Comparison of ENCODE assay signal across 17 cellular contexts in the genomic region with DNA sequence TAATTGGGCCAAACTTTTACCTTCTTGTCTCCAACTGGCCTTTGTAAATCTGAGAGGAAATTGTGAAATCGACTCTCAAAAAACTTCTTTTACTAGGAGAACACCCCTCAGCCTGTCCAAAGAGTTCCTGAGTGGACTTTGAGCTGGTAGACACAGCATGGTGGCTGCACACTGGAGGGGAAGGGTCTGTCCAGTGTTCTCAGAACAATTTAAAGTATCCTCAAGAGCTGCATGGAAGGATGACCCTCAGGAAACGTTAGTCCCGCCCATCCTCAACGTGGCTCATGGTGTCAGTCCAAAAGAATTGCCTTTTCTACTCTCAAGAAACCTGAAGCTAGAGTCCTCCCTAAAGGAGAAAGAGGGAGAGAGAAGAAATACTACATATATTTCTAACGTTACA.
DNase-seq lines count a peak whose midpoint lies in the region; ATAC-seq, FAIRE-seq and TF ChIP-seq lines count a peak whose summit lies in the region.
"Had no signal": no experiment of that assay in that cellular context is flagged by ENCODE, and none has a peak within 500 bp of the region (broad histone marks: within the 10 kb centered on the region; RNA-seq: fewer than 3 reads in every experiment).

No MANE protein-coding gene starts in this region.

- H3K4me1 ChIP-seq in endodermal cell (ENCODE audit: control insufficient read depth, insufficient read depth, low read length) (peaks cover 16% of the 10 kb centered on the region), rectal smooth muscle tissue (ENCODE audit: control insufficient read depth, insufficient read depth, low read length) (peaks cover 11% of the 10 kb centered on the region)
- H3K4me1 ChIP-seq: Caco-2 had no signal

- H3K9me3 Mint-ChIP-seq in endodermal cell: no peaks in the 10 kb centered on the region
- H3K9me3 Mint-ChIP-seq: CD4-positive, alpha-beta T cell had no signal

- H3K4me3 ChIP-seq in WERI-Rb-1 (ENCODE audit: low read depth, low read length) (no peak overlapping the region), endodermal cell (ENCODE audit: low read length) (peak overlapping the region; percentile 16), rectal smooth muscle tissue (ENCODE audit: low read length) (no peak overlapping the region)

- H3K9me3 ChIP-seq in WERI-Rb-1 (ENCODE audit: severe bottlenecking) (no peaks in the 10 kb centered on the region), endodermal cell (ENCODE audit: control insufficient read depth, low read length) (no peaks in the 10 kb centered on the region)
- H3K9me3 ChIP-seq: Caco-2 had no signal

- H3K27me3 ChIP-seq in WERI-Rb-1 (ENCODE audit: insufficient read depth, low read depth, severe bottlenecking) (no peaks in the 10 kb centered on the region), endodermal cell (ENCODE audit: control insufficient read depth, insufficient read depth, low read length, poor library complexity, severe bottlenecking) (no peaks in the 10 kb centered on the region), rectal smooth muscle tissue (ENCODE audit: control insufficient read depth, insufficient read depth, low read length) (no peaks in the 10 kb centered on the region)

- DNase-seq in WERI-Rb-1: no peak
- no peak for DNase-seq in endodermal cell
- no peak for DNase-seq in GM19239 (ENCODE audit: insufficient read length, low spot score)
- no peak for DNase-seq in NCI-H2171 treated with DMSO at 0.1 percent for 48 hours (lab: John Stamatoyannopoulos, UW)
- no peak for DNase-seq in activated CD4-positive, CD25-positive, alpha-beta regulatory T cell (lab: John Stamatoyannopoulos, UW)
- DNase-seq: ACHN; Caco-2; CD4-positive, alpha-beta T cell; HCEC 1CT had no signal

- H3K36me3 ChIP-seq in WERI-Rb-1: no peaks in the 10 kb centered on the region
- no peaks in the 10 kb centered on the region for H3K36me3 ChIP-seq in endodermal cell (ENCODE audit: control insufficient read depth, insufficient read depth, low read length)
- H3K36me3 ChIP-seq in rectal smooth muscle tissue (ENCODE audit: control insufficient read depth, insufficient read depth, low read length): no peaks in the 10 kb centered on the region

- no peak overlapping the region for H3K27ac Mint-ChIP-seq in endodermal cell
- H3K27ac Mint-ChIP-seq: CD4-positive, alpha-beta T cell had no signal

- 82 to 86% methylated on average over 2 to 5 of the region's 5 CpGs for WGBS in endodermal cell (ENCODE audit: insufficient coverage in 1 of 2, insufficient read length in 1 of 2), 2 experiments

- TF ChIP-seq CTCF in WERI-Rb-1 (IDR thresholded peaks at IDR 0.05; ENCODE audit: low read depth, low read length): no peak
- TF ChIP-seq CTCF in endodermal cell (conservative IDR thresholded peaks at IDR 0.05): no peak

- no peaks in the 10 kb centered on the region for H3K36me3 Mint-ChIP-seq in endodermal cell (ENCODE audit: low read depth)

- ATAC-seq in HG03439 (IDR thresholded peaks at IDR 0.05; ENCODE audit: unreplicated experiment): no peak

- H3K4me3 Mint-ChIP-seq in endodermal cell: no peak overlapping the region
- H3K4me3 Mint-ChIP-seq: CD4-positive, alpha-beta T cell had no signal

- FAIRE-seq in GM19239 (lab: Jason Lieb, UNC): no peak
- FAIRE-seq: A204.1, G401.6, GM12891, H54 had no signal

- no peak overlapping the region for H3K9ac ChIP-seq in endodermal cell (ENCODE audit: extremely low read depth, low read length, poor library complexity, severe bottlenecking)
- H3K9ac ChIP-seq in rectal smooth muscle tissue (ENCODE audit: low read length): no peak overlapping the region

- peak overlapping the region; percentile 11; the same call in 1 of the 2 replicates for H3K27ac ChIP-seq in WERI-Rb-1
- no peak overlapping the region for H3K27ac ChIP-seq in endodermal cell (ENCODE audit: low read depth, low read length)
- H3K27ac ChIP-seq in rectal smooth muscle tissue (ENCODE audit: low read depth, low read length): peak overlapping the region; percentile 38
- H3K27ac ChIP-seq: C4-2B, HL-60 had no signal

- H3K4me1 Mint-ChIP-seq in endodermal cell: peaks cover 46% of the 10 kb centered on the region

- no peaks in the 10 kb centered on the region for H3K27me3 Mint-ChIP-seq in endodermal cell (ENCODE audit: insufficient read depth)
- H3K27me3 Mint-ChIP-seq: CD4-positive, alpha-beta T cell had no signal
